2 cellular contexts compared by ENCODE assay signal in genomic region chr16:9070295-9070694, GRCh38.
A peak's percentile ranks its signal among the peaks of the same experiment; 100 is the strongest.
TF ChIP-seq lines count a peak whose summit lies in the region.

No MANE protein-coding gene starts in this region.

TF ChIP-seq in IMR-90, 13 proteins besides CTCF, POLR2A, EP300 and RAD21:
- TF ChIP-seq RCOR1 (IDR thresholded peaks at IDR 0.05; ENCODE audit: insufficient replicate concordance, low read length) (no peak), SMC3 (IDR thresholded peaks at IDR 0.05; ENCODE audit: low read depth, low read length) (no peak), BHLHE40 (IDR thresholded peaks at IDR 0.05; ENCODE audit: low read depth, low read length) (no peak), FOS (IDR thresholded peaks at IDR 0.05; ENCODE audit: low read depth, low read length) (no peak), NFE2L2 (IDR thresholded peaks at IDR 0.05; ENCODE audit: low read depth, low read length) (no peak), CEBPB (IDR thresholded peaks at IDR 0.05; ENCODE audit: low read depth, low read length) (no peak), RFX5 (IDR thresholded peaks at IDR 0.05; ENCODE audit: low read depth, low read length) (no peak), MXI1 (IDR thresholded peaks at IDR 0.05; ENCODE audit: borderline replicate concordance, low read depth, low read length) (no peak), MAFK (IDR thresholded peaks at IDR 0.05; ENCODE audit: low read depth, low read length) (no peak), CHD1 (IDR thresholded peaks at IDR 0.05; ENCODE audit: low read depth, low read length) (no peak), MAZ (IDR thresholded peaks at IDR 0.05; ENCODE audit: borderline replicate concordance, low read depth, low read length) (no peak)
- TF ChIP-seq, protein P1, sequence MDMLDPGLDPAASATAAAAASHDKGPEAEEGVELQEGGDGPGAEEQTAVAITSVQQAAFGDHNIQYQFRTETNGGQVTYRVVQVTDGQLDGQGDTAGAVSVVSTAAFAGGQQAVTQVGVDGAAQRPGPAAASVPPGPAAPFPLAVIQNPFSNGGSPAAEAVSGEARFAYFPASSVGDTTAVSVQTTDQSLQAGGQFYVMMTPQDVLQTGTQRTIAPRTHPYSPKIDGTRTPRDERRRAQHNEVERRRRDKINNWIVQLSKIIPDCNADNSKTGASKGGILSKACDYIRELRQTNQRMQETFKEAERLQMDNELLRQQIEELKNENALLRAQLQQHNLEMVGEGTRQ (IDR thresholded peaks at IDR 0.05; ENCODE audit: low read depth, low read length): no peak

TF ChIP-seq in K562, 482 proteins besides CTCF, POLR2A, EP300 and RAD21:
- TF ChIP-seq ZNF778 (CRISPR knock-in tag; IDR thresholded peaks at IDR 0.05) (no peak), PRDM10 (IDR thresholded peaks at IDR 0.05; ENCODE audit: partially characterized antibody) (peak; percentile 97), EHMT2 (IDR thresholded peaks at IDR 0.05) (no peak), RBM17 (IDR thresholded peaks at IDR 0.05; ENCODE audit: borderline replicate concordance, low read depth, low read length) (no peak), ATF7 (IDR thresholded peaks at IDR 0.05) (peak; percentile 64; the same call in 1 of the 2 replicates), GABPB1 (CRISPR knock-in tag; IDR thresholded peaks at IDR 0.05) (no peak), ID3 (CRISPR knock-in tag; IDR thresholded peaks at IDR 0.05) (no peak), ID3 (tag; IDR thresholded peaks at IDR 0.05) (no peak), MEIS2 (IDR thresholded peaks at IDR 0.05; ENCODE audit: partially characterized antibody) (peak; percentile 27), FOXK2 (conservative IDR thresholded peaks at IDR 0.05 in 1 of 2, IDR thresholded peaks at IDR 0.05 in 1 of 2; ENCODE audit: low read depth in 2 of 2) (peak in 1 of 2 experiments; percentile 74; a peak in 2 of 4 replicates), ZNF316 (IDR thresholded peaks at IDR 0.05) (peak; percentile 41), TARDBP (IDR thresholded peaks at IDR 0.05) (no peak), ZFP30 (CRISPR knock-in tag; IDR thresholded peaks at IDR 0.05; ENCODE audit: borderline replicate concordance) (no peak), ZNF699 (CRISPR knock-in tag; IDR thresholded peaks at IDR 0.05; ENCODE audit: insufficient replicate concordance) (no peak), MCM5 (IDR thresholded peaks at IDR 0.05; ENCODE audit: low read depth) (no peak), SMAD3 (CRISPR knock-in tag; conservative IDR thresholded peaks at IDR 0.05) (no peak)
- TF ChIP-seq, protein P2, sequence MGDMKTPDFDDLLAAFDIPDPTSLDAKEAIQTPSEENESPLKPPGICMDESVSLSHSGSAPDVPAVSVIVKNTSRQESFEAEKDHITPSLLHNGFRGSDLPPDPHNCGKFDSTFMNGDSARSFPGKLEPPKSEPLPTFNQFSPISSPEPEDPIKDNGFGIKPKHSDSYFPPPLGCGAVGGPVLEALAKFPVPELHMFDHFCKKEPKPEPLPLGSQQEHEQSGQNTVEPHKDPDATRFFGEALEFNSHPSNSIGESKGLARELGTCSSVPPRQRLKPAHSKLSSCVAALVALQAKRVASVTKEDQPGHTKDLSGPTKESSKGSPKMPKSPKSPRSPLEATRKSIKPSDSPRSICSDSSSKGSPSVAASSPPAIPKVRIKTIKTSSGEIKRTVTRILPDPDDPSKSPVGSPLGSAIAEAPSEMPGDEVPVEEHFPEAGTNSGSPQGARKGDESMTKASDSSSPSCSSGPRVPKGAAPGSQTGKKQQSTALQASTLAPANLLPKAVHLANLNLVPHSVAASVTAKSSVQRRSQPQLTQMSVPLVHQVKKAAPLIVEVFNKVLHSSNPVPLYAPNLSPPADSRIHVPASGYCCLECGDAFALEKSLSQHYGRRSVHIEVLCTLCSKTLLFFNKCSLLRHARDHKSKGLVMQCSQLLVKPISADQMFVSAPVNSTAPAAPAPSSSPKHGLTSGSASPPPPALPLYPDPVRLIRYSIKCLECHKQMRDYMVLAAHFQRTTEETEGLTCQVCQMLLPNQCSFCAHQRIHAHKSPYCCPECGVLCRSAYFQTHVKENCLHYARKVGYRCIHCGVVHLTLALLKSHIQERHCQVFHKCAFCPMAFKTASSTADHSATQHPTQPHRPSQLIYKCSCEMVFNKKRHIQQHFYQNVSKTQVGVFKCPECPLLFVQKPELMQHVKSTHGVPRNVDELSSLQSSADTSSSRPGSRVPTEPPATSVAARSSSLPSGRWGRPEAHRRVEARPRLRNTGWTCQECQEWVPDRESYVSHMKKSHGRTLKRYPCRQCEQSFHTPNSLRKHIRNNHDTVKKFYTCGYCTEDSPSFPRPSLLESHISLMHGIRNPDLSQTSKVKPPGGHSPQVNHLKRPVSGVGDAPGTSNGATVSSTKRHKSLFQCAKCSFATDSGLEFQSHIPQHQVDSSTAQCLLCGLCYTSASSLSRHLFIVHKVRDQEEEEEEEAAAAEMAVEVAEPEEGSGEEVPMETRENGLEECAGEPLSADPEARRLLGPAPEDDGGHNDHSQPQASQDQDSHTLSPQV (IDR thresholded peaks at IDR 0.05): peak; percentile 61; the same call in 1 of the 2 replicates
- TF ChIP-seq, protein P3, sequence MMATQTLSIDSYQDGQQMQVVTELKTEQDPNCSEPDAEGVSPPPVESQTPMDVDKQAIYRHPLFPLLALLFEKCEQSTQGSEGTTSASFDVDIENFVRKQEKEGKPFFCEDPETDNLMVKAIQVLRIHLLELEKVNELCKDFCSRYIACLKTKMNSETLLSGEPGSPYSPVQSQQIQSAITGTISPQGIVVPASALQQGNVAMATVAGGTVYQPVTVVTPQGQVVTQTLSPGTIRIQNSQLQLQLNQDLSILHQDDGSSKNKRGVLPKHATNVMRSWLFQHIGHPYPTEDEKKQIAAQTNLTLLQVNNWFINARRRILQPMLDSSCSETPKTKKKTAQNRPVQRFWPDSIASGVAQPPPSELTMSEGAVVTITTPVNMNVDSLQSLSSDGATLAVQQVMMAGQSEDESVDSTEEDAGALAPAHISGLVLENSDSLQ (IDR thresholded peaks at IDR 0.05): peak; percentile 42; the same call in 1 of the 2 replicates
